ENCODE assay signal across 18 cellular contexts in genomic region chr9:134717793-134718645, GRCh38.
DNase-seq lines count a peak whose midpoint lies in the region; ATAC-seq and TF ChIP-seq lines count a peak whose summit lies in the region.
"Had no signal": no experiment of that assay in that cellular context is flagged by ENCODE, and none has a peak within 500 bp of the region (broad histone marks: within the 10 kb centered on the region; RNA-seq: fewer than 3 reads in every experiment).

No MANE protein-coding gene starts in this region.

- H4K8ac ChIP-seq in trophoblast cell (ENCODE audit: low read depth, low read length) = no peak overlapping the region

- H3K4me2 ChIP-seq in trophoblast cell (ENCODE audit: low read length) = no peak overlapping the region
- H3K4me2 ChIP-seq: KMS-11 had no signal

- no peak overlapping the region for H4K91ac ChIP-seq in trophoblast cell (ENCODE audit: low read depth, low read length)

- H2AK5ac ChIP-seq in trophoblast cell (ENCODE audit: low read length) = no peak overlapping the region

- ATAC-seq in HG03045 (IDR thresholded peaks at IDR 0.05; ENCODE audit: unreplicated experiment) = no peak

- H3K36me3 ChIP-seq in SJCRH30 (no peaks in the 10 kb centered on the region; the same call in 1 of the 2 replicates), stomach smooth muscle (ENCODE audit: control insufficient read depth in 2 of 2, insufficient read depth in 2 of 2, low read length in 2 of 2) (peaks cover 11 to 13% of the 10 kb centered on the region in 2 donors), trophoblast cell (ENCODE audit: control insufficient read depth in 1 of 2, insufficient read depth in 2 of 2, low read length in 2 of 2) (peaks cover 83 to 88% of the 10 kb centered on the region in 2 experiments), WERI-Rb-1 (peaks cover 4% of the 10 kb centered on the region; the same call in 1 of the 2 replicates)

- no peak overlapping the region for H3K23ac ChIP-seq in trophoblast cell (ENCODE audit: low read length)

- H3K4me1 ChIP-seq in SJCRH30 = peaks cover 25% of the 10 kb centered on the region
- H3K4me1 ChIP-seq in stomach smooth muscle (ENCODE audit: control insufficient read depth, insufficient read depth, low read length) = peaks cover 56% of the 10 kb centered on the region
- no peaks in the 10 kb centered on the region for H3K4me1 ChIP-seq in trophoblast cell (ENCODE audit: control insufficient read depth in 1 of 2, insufficient read depth in 2 of 2, low read length in 2 of 2)

- no peak overlapping the region for H2BK120ac ChIP-seq in trophoblast cell (ENCODE audit: insufficient read depth, low read length, poor library complexity)

- H3K27ac ChIP-seq in SJCRH30 = peak overlapping the region; percentile 42; the same call in 1 of the 2 replicates
- peak overlapping the region; percentile 80 for H3K27ac ChIP-seq in stomach smooth muscle (ENCODE audit: low read length)
- H3K27ac ChIP-seq in trophoblast cell (ENCODE audit: low read depth, low read length) = no peak overlapping the region
- H3K27ac ChIP-seq in WERI-Rb-1 = no peak overlapping the region
- H3K27ac ChIP-seq: HL-60, KMS-11 had no signal

- no peak overlapping the region for H2BK12ac ChIP-seq in trophoblast cell (ENCODE audit: low read length)

- no peak overlapping the region for H3K9ac ChIP-seq in stomach smooth muscle (ENCODE audit: low read length in 2 of 2)
- H3K9ac ChIP-seq in trophoblast cell (ENCODE audit: low read length) = no peak overlapping the region
- H3K9ac ChIP-seq: KMS-11 had no signal

- no peak overlapping the region for H2BK5ac ChIP-seq in trophoblast cell (ENCODE audit: low read depth, low read length, poor library complexity)

- H3K18ac ChIP-seq in trophoblast cell (ENCODE audit: low read length) = no peak overlapping the region

- no peaks in the 10 kb centered on the region for H3K79me1 ChIP-seq in trophoblast cell (ENCODE audit: low read length)

- H3K4ac ChIP-seq in trophoblast cell (ENCODE audit: low read depth, low read length) = no peak overlapping the region

- DNase-seq in LHCN-M2 (ENCODE audit: low read depth) = peak; percentile 70
- peak; percentile 33 to 49 for DNase-seq in SJCRH30
- peak; percentile 9 for DNase-seq in medulla oblongata (ENCODE audit: extremely low spot score)
- no peak for DNase-seq in trophoblast cell
- DNase-seq in WERI-Rb-1 = no peak
- DNase-seq: ACHN, AML-193, H7, NCI-H1417, NCI-H187, NCI-H2227 treated with DMSO at 0.1 percent for 48 hours, NCI-H510A treated with DMSO at 0.1 percent for 48 hours, NCI-H774, OCI-M1 had no signal

- H2AFZ ChIP-seq in trophoblast cell (ENCODE audit: insufficient read depth, low read length, poor library complexity) = no peak overlapping the region

- TF ChIP-seq CTCF in WERI-Rb-1 (IDR thresholded peaks at IDR 0.05; ENCODE audit: low read depth, low read length) = no peak

- no peak overlapping the region for H3K14ac ChIP-seq in trophoblast cell (ENCODE audit: low read length)

- H3K27me3 ChIP-seq in SJCRH30 (no peaks in the 10 kb centered on the region), stomach smooth muscle (ENCODE audit: control insufficient read depth in 1 of 2, insufficient read depth in 2 of 2, low read length in 2 of 2) (no peaks in the 10 kb centered on the region), trophoblast cell (ENCODE audit: insufficient read depth, low read length) (no peaks in the 10 kb centered on the region), WERI-Rb-1 (ENCODE audit: insufficient read depth, low read depth, severe bottlenecking) (no peaks in the 10 kb centered on the region)

- no peak overlapping the region for H4K12ac ChIP-seq in trophoblast cell (ENCODE audit: low read depth, low read length)

- no peaks in the 10 kb centered on the region for H3K9me3 ChIP-seq in SJCRH30 (replicated peaks)
- no peaks in the 10 kb centered on the region for H3K9me3 ChIP-seq in stomach smooth muscle (ENCODE audit: control insufficient read depth in 2 of 2, low read length in 2 of 2)
- peaks cover 9% of the 10 kb centered on the region for H3K9me3 ChIP-seq in trophoblast cell (ENCODE audit: insufficient read depth, low read depth, low read length)
- H3K9me3 ChIP-seq in WERI-Rb-1 (ENCODE audit: severe bottlenecking) = no peaks in the 10 kb centered on the region

- no CpG with 5 or more reads among the region's 26 CpGs for WGBS in trophoblast cell (ENCODE audit: extremely low coverage, insufficient coverage, insufficient read length)

- H3K79me2 ChIP-seq in trophoblast cell (ENCODE audit: control insufficient read depth, insufficient read depth, low read length, poor library complexity) = no peaks in the 10 kb centered on the region

- H3K4me3 ChIP-seq in SJCRH30 (no peak overlapping the region), stomach smooth muscle (ENCODE audit: low read length in 2 of 2) (no peak overlapping the region), trophoblast cell (ENCODE audit: low read depth, low read length) (no peak overlapping the region), WERI-Rb-1 (ENCODE audit: low read depth, low read length) (no peak overlapping the region)

Comparison
In these comparisons a context has a peak if more than half of its experiments do, and no peak if none do; other contexts are left out.
1. DNase-seq: peak in LHCN-M2 (single experiment), SJCRH30 (2 of 2) and medulla oblongata (single experiment); none in trophoblast cell (0 of 2) and WERI-Rb-1 (single experiment).
2. H3K27ac ChIP-seq: peak in SJCRH30 (single experiment) and stomach smooth muscle (single experiment); none in trophoblast cell (single experiment) and WERI-Rb-1 (single experiment).